Comparison of ENCODE assay signal across 8 cellular contexts in the genomic region with DNA sequence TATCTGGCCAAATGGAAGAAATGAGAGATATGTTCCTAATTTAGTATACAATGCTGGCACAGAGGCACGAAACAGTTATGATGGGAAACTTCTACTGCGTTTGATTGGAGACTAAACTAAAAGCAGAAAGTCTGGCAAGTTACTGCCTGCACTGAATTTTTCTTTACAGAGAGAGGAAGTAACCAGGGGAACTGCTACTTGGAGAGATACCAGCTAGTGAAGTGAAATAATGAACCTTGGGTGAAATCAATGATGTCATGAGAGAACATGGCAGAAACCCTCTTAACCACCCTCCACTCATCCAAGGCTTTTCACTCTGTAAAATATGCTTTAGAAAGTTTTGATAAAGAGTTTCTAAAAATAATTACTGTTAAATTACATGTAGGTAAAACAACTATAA. TPM values are rescaled to one million over a fixed set of nuclear protein-coding genes. Genes with fewer than 3 reads are reported as not detected.
DNase-seq lines count a peak whose midpoint lies in the region; ATAC-seq and TF ChIP-seq lines count a peak whose summit lies in the region.

No MANE protein-coding gene starts in this region.

- H3K27me3 Mint-ChIP-seq in activated CD4-positive, alpha-beta memory T cell treated with anti-CD3 and anti-CD28 coated beads, Interleukin-2, amount 10 ng/mL, durations not matched to agents 7 days and 5 days = no peaks in the 10 kb centered on the region
- no peaks in the 10 kb centered on the region for H3K27me3 Mint-ChIP-seq in glutamatergic neuron (ENCODE audit: unreplicated experiment)

- H3K4me3 Mint-ChIP-seq in activated CD4-positive, alpha-beta memory T cell treated with anti-CD3 and anti-CD28 coated beads, Interleukin-2, amount 10 ng/mL, durations not matched to agents 7 days and 5 days = no peak overlapping the region
- H3K4me3 Mint-ChIP-seq in glutamatergic neuron (ENCODE audit: unreplicated experiment) = no peak overlapping the region

- no peak overlapping the region for H3K27ac Mint-ChIP-seq in activated CD4-positive, alpha-beta memory T cell treated with anti-CD3 and anti-CD28 coated beads, Interleukin-2, amount 10 ng/mL, durations not matched to agents 7 days and 5 days
- H3K27ac Mint-ChIP-seq in glutamatergic neuron (ENCODE audit: unreplicated experiment) = no peak overlapping the region

- CTCF ChIA-PET in activated CD4-positive, alpha-beta memory T cell treated with anti-CD3 and anti-CD28 coated beads, Interleukin-2, amount 10 ng/mL, durations not matched to agents 7 days and 5 days (lab: Charles Lee) = no interaction called here

- DNase-seq in CD1c-positive myeloid dendritic cell (ENCODE audit: extremely low spot score) (peak; percentile 87), Kasumi-1 (lab: John Stamatoyannopoulos, UW) (peak; percentile 56 to 75), globus pallidus (ENCODE audit: low spot score) (peak; percentile 54), NCI-H2196 (lab: John Stamatoyannopoulos, UW; ENCODE audit: unreplicated experiment) (no peak), glutamatergic neuron (no peak), HuH-7.5 (ENCODE audit: low spot score) (no peak)
- no peak for DNase-seq in activated CD4-positive, alpha-beta memory T cell treated with anti-CD3 and anti-CD28 coated beads, Interleukin-2, amount 10 ng/mL, durations not matched to agents 7 days and 5 days

- peaks cover 55% of the 10 kb centered on the region for H3K36me3 Mint-ChIP-seq in activated CD4-positive, alpha-beta memory T cell treated with anti-CD3 and anti-CD28 coated beads, Interleukin-2, amount 10 ng/mL, durations not matched to agents 7 days and 5 days (ENCODE audit: low read depth)
- no peaks in the 10 kb centered on the region for H3K36me3 Mint-ChIP-seq in glutamatergic neuron (ENCODE audit: unreplicated experiment)

- ATAC-seq in GM21515 (IDR thresholded peaks at IDR 0.05; ENCODE audit: unreplicated experiment) = peak; percentile 54

- POLR2A ChIA-PET in activated CD4-positive, alpha-beta memory T cell treated with anti-CD3 and anti-CD28 coated beads, Interleukin-2, amount 10 ng/mL, durations not matched to agents 7 days and 5 days (lab: Charles Lee) = no interaction called here

- TF ChIP-seq CTCF in glutamatergic neuron (IDR thresholded peaks at IDR 0.05; ENCODE audit: partially characterized antibody, unreplicated experiment) = no peak

- H3K4me1 Mint-ChIP-seq in activated CD4-positive, alpha-beta memory T cell treated with anti-CD3 and anti-CD28 coated beads, Interleukin-2, amount 10 ng/mL, durations not matched to agents 7 days and 5 days = peaks cover 35% of the 10 kb centered on the region
- peaks cover 5% of the 10 kb centered on the region for H3K4me1 Mint-ChIP-seq in glutamatergic neuron (ENCODE audit: low read depth, unreplicated experiment)

- no peaks in the 10 kb centered on the region for H3K9me3 Mint-ChIP-seq in activated CD4-positive, alpha-beta memory T cell treated with anti-CD3 and anti-CD28 coated beads, Interleukin-2, amount 10 ng/mL, durations not matched to agents 7 days and 5 days
- H3K9me3 Mint-ChIP-seq in glutamatergic neuron (ENCODE audit: unreplicated experiment) = no peaks in the 10 kb centered on the region

RNA-seq across cellular contexts. Expression of a gene that starts 29.3 kb away (rescaled TPM):
- total RNA-seq in activated CD4-positive, alpha-beta memory T cell treated with anti-CD3 and anti-CD28 coated beads, Interleukin-2, amount 10 ng/mL, durations not matched to agents 7 days and 5 days = 10 to 100 TPM; 68.8 to 71.7 TPM
- 2.4 TPM for total RNA-seq in glutamatergic neuron (ENCODE audit: unreplicated experiment)

Comparison
In these comparisons a context has a peak if more than half of its experiments do, and no peak if none do; other contexts are left out.
1. DNase-seq: peak in CD1c-positive myeloid dendritic cell (single experiment), Kasumi-1 (2 of 2) and globus pallidus (single experiment); none in activated CD4-positive, alpha-beta memory T cell treated with anti-CD3 and anti-CD28 coated beads, Interleukin-2, amount 10 ng/mL, durations not matched to agents 7 days and 5 days (single experiment), NCI-H2196 (single experiment), glutamatergic neuron (single experiment) and HuH-7.5 (single experiment).
2. RNA of a gene that starts 29.3 kb away (total RNA-seq): 68.8 to 71.7 TPM in activated CD4-positive, alpha-beta memory T cell treated with anti-CD3 and anti-CD28 coated beads, Interleukin-2, amount 10 ng/mL, durations not matched to agents 7 days and 5 days; 2.4 TPM in glutamatergic neuron (single experiment); every median in the first group is over 10 times any median in the second.